26 cellular contexts compared by ENCODE assay signal in the genomic region with DNA sequence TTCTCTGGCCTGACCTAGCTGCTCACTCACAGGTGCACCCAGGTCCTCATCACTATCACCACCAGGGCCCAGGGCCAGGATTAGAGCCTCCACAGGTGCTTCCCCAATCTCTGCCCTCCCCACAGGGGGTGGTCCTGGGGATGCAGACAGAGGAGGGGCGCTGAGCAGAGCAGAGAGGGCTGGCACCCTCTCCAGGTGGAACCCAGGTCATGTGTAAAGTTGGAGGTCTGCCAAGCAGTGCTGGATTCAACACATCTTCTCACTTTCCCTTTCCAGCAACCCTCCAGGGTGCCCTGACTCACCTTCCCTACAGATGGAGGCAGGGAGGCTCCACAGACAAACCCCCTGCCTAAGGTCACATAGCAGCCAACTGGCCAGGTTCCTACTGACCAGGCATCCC. TPM values are rescaled to one million over a fixed set of nuclear protein-coding genes. Genes with fewer than 3 reads are reported as not detected.
A peak's percentile ranks its signal among the peaks of the same experiment; 100 is the strongest.
DNase-seq lines count a peak whose midpoint lies in the region; ATAC-seq, FAIRE-seq and TF ChIP-seq lines count a peak whose summit lies in the region.
"Had no signal": no experiment of that assay in that cellular context is flagged by ENCODE, and none has a peak within 500 bp of the region (broad histone marks: within the 10 kb centered on the region; RNA-seq: fewer than 3 reads in every experiment).

No MANE protein-coding gene starts in this region.

- DNase-seq in NCI-H2196 (lab: John Stamatoyannopoulos, UW; ENCODE audit: unreplicated experiment) (peak; percentile 10), NCI-H2196 treated with DMSO at 0.1 percent for 48 hours (lab: John Stamatoyannopoulos, UW; ENCODE audit: unreplicated experiment) (no peak), COR-L47 (lab: John Stamatoyannopoulos, UW) (peak; percentile 8), NCI-H345 treated with DMSO at 0.1 percent for 48 hours (lab: John Stamatoyannopoulos, UW; ENCODE audit: unreplicated experiment) (peak; percentile 35), chondrocyte (ENCODE audit: low spot score) (peak; percentile 54), GM10248 (ENCODE audit: extremely low spot score) (no peak), HepG2 (ENCODE audit: low spot score) (no peak)
- DNase-seq: CD8-positive, alpha-beta memory T cell; DMS53; GF-D8; KG1; NCI-H1105; NCI-H1694; NCI-H2081 treated with DMSO at 0.1 percent for 48 hours; NCI-H510A treated with DMSO at 0.1 percent for 48 hours; NCI-H774; OCI-M1 had no signal

- ATAC-seq in SK-N-SH treated with all-trans-retinoic acid at 6 μM for 48 hours, result no peak
- no peak for ATAC-seq in HepG2
- ATAC-seq: HCT116, Right ventricle myocardium inferior had no signal

- TF ChIP-seq CTCF in chondrocyte (IDR thresholded peaks at IDR 0.05), result no peak
- no peak for TF ChIP-seq CTCF in GM10248 (IDR thresholded peaks at IDR 0.05; ENCODE audit: control extremely low read depth, extremely low read depth, low read depth, missing control alignments)
- TF ChIP-seq CTCF in HepG2 (CRISPR knock-in tag; IDR thresholded peaks at IDR 0.05), result no peak

- POLR2A ChIA-PET in GM10248 (lab: Yijun Ruan, JAX), result no interaction called here
- POLR2A ChIA-PET in HepG2 (lab: Yijun Ruan, JAX), result no interaction called here

- in situ Hi-C loops in HepG2 (cut with HindIII; ENCODE audit: extremely low pct_ligation_motif_present, low pct_unique_long_range_greater_than_20kb), result no loop called here

- no peak for TF ChIP-seq POLR2A in HepG2 (IDR thresholded peaks at IDR 0.05; ENCODE audit: insufficient read depth in 1 of 2, low read depth in 2 of 2, low read length in 2 of 2)

- no CpG with 5 or more reads among the region's 1 CpG for WGBS in HepG2 (ENCODE audit: low lambda C conversion rate)

- H2AFZ ChIP-seq in HepG2 (ENCODE audit: low read length), result no peak overlapping the region

- H3K27ac ChIP-seq in HepG2 (ENCODE audit: extremely low read length, insufficient read depth, low read length), result no peak overlapping the region
- H3K27ac ChIP-seq: C4-2B had no signal

- TF ChIP-seq RAD21 in HepG2 (CRISPR knock-in tag; IDR thresholded peaks at IDR 0.05), result no peak

- no peak overlapping the region for H3K9ac ChIP-seq in HepG2 (ENCODE audit: insufficient read depth, low read depth, low read length)

- TF ChIP-seq EP300 in HepG2 (IDR thresholded peaks at IDR 0.05; ENCODE audit: low read depth in 2 of 2, low read length in 2 of 2) (no peak), HepG2 (CRISPR knock-in tag; IDR thresholded peaks at IDR 0.05; ENCODE audit: borderline replicate concordance) (no peak)

- H3K27me3 Mint-ChIP-seq in chondrocyte (ENCODE audit: low read depth), result peaks cover 9% of the 10 kb centered on the region
- H3K27me3 Mint-ChIP-seq: CD8-positive, alpha-beta memory T cell had no signal

- CTCF ChIA-PET in GM10248 (lab: Yijun Ruan, JAX) (no interaction called here), HepG2 (lab: Yijun Ruan, JAX; ENCODE audit: low intra/inter-chr PET ratio, low total read pairs) (no interaction called here)

- no peaks in the 10 kb centered on the region for H3K9me3 ChIP-seq in HepG2 (ENCODE audit: low read length)

- H3K4me3 ChIP-seq in HepG2 (replicated peaks in 1 of 3; ENCODE audit: insufficient read depth in 1 of 3, low read depth in 2 of 3, low read length in 3 of 3), result no peak overlapping the region

- H3K4me1 Mint-ChIP-seq in chondrocyte (ENCODE audit: low read depth), result no peaks in the 10 kb centered on the region

- H3K27me3 ChIP-seq in HepG2 (ENCODE audit: control insufficient read depth in 1 of 2, insufficient read depth in 2 of 2, low read length in 2 of 2), result no peaks in the 10 kb centered on the region

- no peaks in the 10 kb centered on the region for H3K9me3 Mint-ChIP-seq in chondrocyte (ENCODE audit: low read depth)

- intact Hi-C loops in HepG2 (cut with micrococcal nuclease; ENCODE audit: unreplicated experiment), result no loop called here

- H3K79me2 ChIP-seq in HepG2 (ENCODE audit: insufficient read depth, low read length), result no peaks in the 10 kb centered on the region

- BruUV-seq in HepG2 (replicated peaks; lab: Mats Ljungman, UMichigan), result no TSS peak

- H4K20me1 ChIP-seq in HepG2 (ENCODE audit: insufficient read depth, low read length), result no peaks in the 10 kb centered on the region

- no peak overlapping the region for H3K27ac Mint-ChIP-seq in chondrocyte (ENCODE audit: unreplicated experiment)

- no peak overlapping the region for H3K4me2 ChIP-seq in HepG2 (ENCODE audit: low read depth, low read length)

- H3K36me3 Mint-ChIP-seq in chondrocyte (ENCODE audit: low read depth), result no peaks in the 10 kb centered on the region
- H3K36me3 Mint-ChIP-seq: CD8-positive, alpha-beta memory T cell had no signal

- no peak for FAIRE-seq in HepG2 (lab: Jason Lieb, UNC)
- FAIRE-seq: A204.1, D721Med, GM19239, H1, RCC 7860 had no signal

- no peaks in the 10 kb centered on the region for H3K36me3 ChIP-seq in HepG2 (replicated peaks in 1 of 2; ENCODE audit: control insufficient read depth in 1 of 2, insufficient read depth in 2 of 2, low read length in 2 of 2)

- H3K4me3 Mint-ChIP-seq in chondrocyte (ENCODE audit: unreplicated experiment), result no peak overlapping the region
- H3K4me3 Mint-ChIP-seq: CD8-positive, alpha-beta memory T cell had no signal

- H3K4me1 ChIP-seq in HepG2 (ENCODE audit: insufficient read depth, low read length), result peaks cover 12% of the 10 kb centered on the region

TF ChIP-seq in SK-N-SH treated with all-trans-retinoic acid at 6 μM for 48 hours, 23 proteins besides CTCF, POLR2A, EP300 and RAD21 (continues in another document):
- no peak for TF ChIP-seq ZFP3 (CRISPR knock-in tag; IDR thresholded peaks at IDR 0.05)

TF ChIP-seq in HepG2, 621 proteins besides CTCF, POLR2A, EP300 and RAD21 (continues in another document):
- TF ChIP-seq, protein P1, sequence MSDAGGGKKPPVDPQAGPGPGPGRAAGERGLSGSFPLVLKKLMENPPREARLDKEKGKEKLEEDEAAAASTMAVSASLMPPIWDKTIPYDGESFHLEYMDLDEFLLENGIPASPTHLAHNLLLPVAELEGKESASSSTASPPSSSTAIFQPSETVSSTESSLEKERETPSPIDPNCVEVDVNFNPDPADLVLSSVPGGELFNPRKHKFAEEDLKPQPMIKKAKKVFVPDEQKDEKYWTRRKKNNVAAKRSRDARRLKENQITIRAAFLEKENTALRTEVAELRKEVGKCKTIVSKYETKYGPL (CRISPR knock-in tag; IDR thresholded peaks at IDR 0.05), result no peak
- TF ChIP-seq ZEB1 (IDR thresholded peaks at IDR 0.05; ENCODE audit: insufficient replicate concordance, low read depth), result no peak
- TF ChIP-seq SALL2 (CRISPR knock-in tag; IDR thresholded peaks at IDR 0.05), result no peak
- TF ChIP-seq KDM3A (CRISPR knock-in tag; IDR thresholded peaks at IDR 0.05; ENCODE audit: low read depth), result no peak
- TF ChIP-seq CHD2 (IDR thresholded peaks at IDR 0.05; ENCODE audit: low read depth, low read length), result no peak
- no peak for TF ChIP-seq ZNF329 (CRISPR knock-in tag; IDR thresholded peaks at IDR 0.05; ENCODE audit: low read depth)

RNA-seq across cellular contexts. Expression of gene ZNF484, which starts 18.2 kb away (rescaled TPM):
- total RNA-seq in chondrocyte, result 8.8 to 12.0 TPM (median 8.9 TPM) in 3 replicates
- 7.2 and 13.5 TPM in 2 replicates for total RNA-seq in HepG2 (2016; rRNA removed; fragmentation: Illumina TruSeq; extraction: Trizol)
- 0.79 and 0.81 TPM in 2 replicates for total RNA-seq in HepG2 (2016; cell fraction: cytosol; rRNA removed; fragmentation: Illumina TruSeq; extraction: Trizol; ENCODE audit: low read depth)
- 7.1 and 12.9 TPM in 2 replicates for total RNA-seq in HepG2 (2016; cell fraction: insoluble cytoplasmic fraction; rRNA removed; fragmentation: Illumina TruSeq; extraction: Trizol)
- 2.4 and 3.6 TPM in 2 replicates for total RNA-seq in HepG2 (2016; cell fraction: membrane; rRNA removed; fragmentation: Illumina TruSeq; extraction: Trizol)
- total RNA-seq in HepG2 (2016; cell fraction: nucleus; rRNA removed; fragmentation: Illumina TruSeq; extraction: Trizol), result 9.3 and 10.0 TPM in 2 replicates
- polyA plus RNA-seq in HepG2 (2011; rRNA removed), result 0.96 and 1.1 TPM in 2 replicates
- polyA plus RNA-seq in HepG2 (2011; cell fraction: cytosol; rRNA removed), result 0.28 and 0.58 TPM in 2 replicates
- 1.0 and 1.2 TPM in 2 replicates for polyA plus RNA-seq in HepG2 (2011; cell fraction: nucleus; rRNA removed)
- polyA plus RNA-seq in HepG2 (2012), result 1.2 and 1.4 TPM in 2 replicates
- polyA plus RNA-seq in HepG2 (2016; cell fraction: cytosol; fragmentation: Illumina TruSeq; extraction: Trizol; ENCODE audit: low read depth), result 0.07 TPM in 2 replicates
- polyA plus RNA-seq in HepG2 (2016; cell fraction: insoluble cytoplasmic fraction; fragmentation: Illumina TruSeq; extraction: Trizol; ENCODE audit: low read depth), result 3.0 and 3.2 TPM in 2 replicates
- polyA plus RNA-seq in HepG2 (2016; cell fraction: membrane; fragmentation: Illumina TruSeq; extraction: Trizol; ENCODE audit: low read depth), result 0.17 and 0.24 TPM in 2 replicates
- polyA plus RNA-seq in HepG2 (2016; cell fraction: nucleus; fragmentation: Illumina TruSeq; extraction: Trizol; ENCODE audit: insufficient read depth, low read depth), result 2.8 and 3.4 TPM in 2 replicates
- 1.3 and 3.2 TPM in 2 replicates for polyA minus RNA-seq in HepG2 (2011; rRNA and poly(A)+ RNA removed; ENCODE audit: low replicate concordance)
- 4.1 and 5.5 TPM in 2 replicates for polyA minus RNA-seq in HepG2 (2011; cell fraction: cytosol; rRNA and poly(A)+ RNA removed)
- polyA minus RNA-seq in HepG2 (2011; cell fraction: nucleus; rRNA and poly(A)+ RNA removed), result 18.2 and 20.5 TPM in 2 replicates

RNA-seq across cellular contexts. Expression of gene FGD3, which starts 51.3 kb away (rescaled TPM):
- total RNA-seq in chondrocyte, result not detected in 3 replicates
- total RNA-seq in HepG2 (2016; rRNA removed; fragmentation: Illumina TruSeq; extraction: Trizol), result 0.84 and 1.1 TPM in 2 replicates
- 0.40 and 0.53 TPM in 2 replicates for total RNA-seq in HepG2 (2016; cell fraction: cytosol; rRNA removed; fragmentation: Illumina TruSeq; extraction: Trizol; ENCODE audit: low read depth)
- total RNA-seq in HepG2 (2016; cell fraction: insoluble cytoplasmic fraction; rRNA removed; fragmentation: Illumina TruSeq; extraction: Trizol), result 0.73 and 1.0 TPM in 2 replicates
- 0.34 and 0.77 TPM in 2 replicates for total RNA-seq in HepG2 (2016; cell fraction: membrane; rRNA removed; fragmentation: Illumina TruSeq; extraction: Trizol)
- total RNA-seq in HepG2 (2016; cell fraction: nucleus; rRNA removed; fragmentation: Illumina TruSeq; extraction: Trizol), result 1.0 and 1.4 TPM in 2 replicates
- polyA plus RNA-seq in HepG2 (2011; rRNA removed), result 0.53 and 0.60 TPM in 2 replicates
- 0.29 and 0.70 TPM in 2 replicates for polyA plus RNA-seq in HepG2 (2011; cell fraction: cytosol; rRNA removed)
- 1.7 and 2.3 TPM in 2 replicates for polyA plus RNA-seq in HepG2 (2011; cell fraction: nucleus; rRNA removed)
- polyA plus RNA-seq in HepG2 (2012), result 0.68 and 1.4 TPM in 2 replicates
- polyA plus RNA-seq in HepG2 (2016; cell fraction: cytosol; fragmentation: Illumina TruSeq; extraction: Trizol; ENCODE audit: low read depth), result 0.17 and 0.27 TPM in 2 replicates
- 0.63 and 0.74 TPM in 2 replicates for polyA plus RNA-seq in HepG2 (2016; cell fraction: insoluble cytoplasmic fraction; fragmentation: Illumina TruSeq; extraction: Trizol; ENCODE audit: low read depth)
- polyA plus RNA-seq in HepG2 (2016; cell fraction: membrane; fragmentation: Illumina TruSeq; extraction: Trizol; ENCODE audit: low read depth), result 0.15 and 0.21 TPM in 2 replicates
- polyA plus RNA-seq in HepG2 (2016; cell fraction: nucleus; fragmentation: Illumina TruSeq; extraction: Trizol; ENCODE audit: insufficient read depth, low read depth), result 1.4 and 2.1 TPM in 2 replicates
- 1.2 and 1.3 TPM in 2 replicates for polyA minus RNA-seq in HepG2 (2011; rRNA and poly(A)+ RNA removed; ENCODE audit: low replicate concordance)
- polyA minus RNA-seq in HepG2 (2011; cell fraction: cytosol; rRNA and poly(A)+ RNA removed), result 0.49 and 0.79 TPM in 2 replicates
- polyA minus RNA-seq in HepG2 (2011; cell fraction: nucleus; rRNA and poly(A)+ RNA removed), result 0.75 and 0.77 TPM in 2 replicates

Comparison
In these comparisons a context has a peak if more than half of its experiments do, and no peak if none do; other contexts are left out.
1. DNase-seq: peak in NCI-H2196 (single experiment), COR-L47 (single experiment), NCI-H345 treated with DMSO at 0.1 percent for 48 hours (single experiment) and chondrocyte (single experiment); none in NCI-H2196 treated with DMSO at 0.1 percent for 48 hours (single experiment), GM10248 (single experiment) and HepG2 (single experiment).